ENCODE assay signal across 1 cellular context in the genomic region with DNA sequence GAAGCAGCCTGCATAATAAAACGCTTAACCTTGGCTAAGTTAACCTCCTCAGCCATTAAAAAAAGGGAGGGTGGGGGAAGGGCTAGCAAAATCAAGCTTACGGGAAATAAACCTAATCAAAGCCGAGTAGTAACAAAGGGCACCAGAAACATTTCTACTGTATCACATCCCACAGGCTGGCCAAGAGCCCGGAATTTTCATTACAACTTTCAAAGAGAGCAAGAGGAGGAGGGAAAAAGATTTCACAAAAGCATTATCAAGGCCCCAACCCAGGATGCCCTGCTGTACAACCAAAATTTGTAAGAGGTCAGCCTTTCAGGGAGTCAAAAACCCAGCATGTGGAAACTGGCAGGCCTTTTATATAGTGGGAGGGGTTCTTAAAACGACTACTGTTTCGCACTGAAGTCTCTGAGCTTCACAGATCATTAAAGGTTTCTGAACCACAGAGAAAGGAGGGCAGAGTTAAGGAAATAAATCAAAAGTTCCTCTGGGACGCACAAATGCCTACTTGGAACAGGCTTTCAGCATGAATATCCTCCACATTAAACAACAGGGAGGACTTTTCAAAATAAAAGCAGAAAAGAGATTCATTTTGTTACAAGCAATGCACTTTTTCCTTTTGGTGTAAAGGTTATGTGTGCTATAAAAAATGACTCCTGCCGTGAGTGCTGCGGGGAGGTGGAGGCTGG.
TF ChIP-seq lines count a peak whose summit lies in the region.

No MANE protein-coding gene starts in this region.

TF ChIP-seq in IMR-90, 13 proteins besides CTCF, POLR2A, EP300 and RAD21 (continued from another document):
- no peak for TF ChIP-seq CHD1 (IDR thresholded peaks at IDR 0.05; ENCODE audit: low read depth, low read length)
